ENCODE assay signal across 1 cellular context in the genomic region with DNA sequence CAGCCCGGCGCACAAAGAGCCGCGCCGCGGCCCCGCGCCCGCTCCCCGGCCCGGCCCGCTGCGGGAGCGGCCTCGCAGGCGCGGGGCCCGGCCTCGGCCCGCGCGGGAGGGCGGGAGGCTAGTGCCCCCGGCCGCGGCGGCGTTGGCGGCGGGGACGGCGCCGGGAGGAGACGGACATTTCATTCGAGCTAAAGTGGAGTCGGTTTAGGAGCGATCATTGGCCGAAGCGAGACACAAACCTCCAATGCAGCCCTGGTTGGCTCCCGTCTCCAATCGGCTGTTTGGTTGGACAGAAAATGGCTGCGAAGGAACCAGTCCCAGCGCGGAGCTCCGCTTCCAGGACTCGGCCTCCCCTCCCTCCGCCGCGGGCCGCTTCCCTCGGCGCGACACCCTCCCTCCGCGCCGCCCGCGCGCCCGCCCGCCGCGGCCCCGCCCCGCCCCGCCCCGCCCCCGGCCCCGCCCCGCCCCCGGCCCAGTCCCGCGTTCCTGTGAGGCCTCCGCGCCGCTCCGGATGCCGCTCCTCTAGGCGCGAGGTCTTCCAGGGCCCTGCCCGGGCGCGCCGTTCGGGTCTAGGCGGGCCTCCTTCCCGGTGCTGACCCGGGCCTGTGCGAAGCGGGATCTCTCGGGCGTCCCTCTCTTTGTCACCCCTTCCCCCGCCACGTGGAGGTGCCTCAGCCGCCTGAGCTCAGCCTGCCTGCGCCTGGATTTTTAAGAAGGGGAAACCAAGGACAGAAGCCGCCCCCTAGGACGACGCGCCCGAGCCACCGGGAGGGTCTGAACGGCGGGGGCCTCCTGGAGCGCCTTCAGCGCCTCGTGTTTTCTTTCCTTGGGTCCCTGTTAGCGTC.
TF ChIP-seq lines count a peak whose summit lies in the region.

A gene (minus strand): TSS at position 309 of the 845 bp plus-strand sequence. CDS start 2,757 bp downstream, outside the sequence.

TF ChIP-seq in HEK293, 187 proteins besides CTCF, POLR2A, EP300 and RAD21 (continued from another document):
- TF ChIP-seq, protein P1, sequence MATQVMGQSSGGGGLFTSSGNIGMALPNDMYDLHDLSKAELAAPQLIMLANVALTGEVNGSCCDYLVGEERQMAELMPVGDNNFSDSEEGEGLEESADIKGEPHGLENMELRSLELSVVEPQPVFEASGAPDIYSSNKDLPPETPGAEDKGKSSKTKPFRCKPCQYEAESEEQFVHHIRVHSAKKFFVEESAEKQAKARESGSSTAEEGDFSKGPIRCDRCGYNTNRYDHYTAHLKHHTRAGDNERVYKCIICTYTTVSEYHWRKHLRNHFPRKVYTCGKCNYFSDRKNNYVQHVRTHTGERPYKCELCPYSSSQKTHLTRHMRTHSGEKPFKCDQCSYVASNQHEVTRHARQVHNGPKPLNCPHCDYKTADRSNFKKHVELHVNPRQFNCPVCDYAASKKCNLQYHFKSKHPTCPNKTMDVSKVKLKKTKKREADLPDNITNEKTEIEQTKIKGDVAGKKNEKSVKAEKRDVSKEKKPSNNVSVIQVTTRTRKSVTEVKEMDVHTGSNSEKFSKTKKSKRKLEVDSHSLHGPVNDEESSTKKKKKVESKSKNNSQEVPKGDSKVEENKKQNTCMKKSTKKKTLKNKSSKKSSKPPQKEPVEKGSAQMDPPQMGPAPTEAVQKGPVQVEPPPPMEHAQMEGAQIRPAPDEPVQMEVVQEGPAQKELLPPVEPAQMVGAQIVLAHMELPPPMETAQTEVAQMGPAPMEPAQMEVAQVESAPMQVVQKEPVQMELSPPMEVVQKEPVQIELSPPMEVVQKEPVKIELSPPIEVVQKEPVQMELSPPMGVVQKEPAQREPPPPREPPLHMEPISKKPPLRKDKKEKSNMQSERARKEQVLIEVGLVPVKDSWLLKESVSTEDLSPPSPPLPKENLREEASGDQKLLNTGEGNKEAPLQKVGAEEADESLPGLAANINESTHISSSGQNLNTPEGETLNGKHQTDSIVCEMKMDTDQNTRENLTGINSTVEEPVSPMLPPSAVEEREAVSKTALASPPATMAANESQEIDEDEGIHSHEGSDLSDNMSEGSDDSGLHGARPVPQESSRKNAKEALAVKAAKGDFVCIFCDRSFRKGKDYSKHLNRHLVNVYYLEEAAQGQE (tag by site-specific recombination; IDR thresholded peaks at IDR 0.05): 0 out of 2 replicates have a peak, but pooled peaks have one; percentile 23
- TF ChIP-seq ZNF571 (tag by site-specific recombination; IDR thresholded peaks at IDR 0.05) (no peak), ZEB2 (tag by site-specific recombination; IDR thresholded peaks at IDR 0.05) (peak; percentile 70; the same call in 1 of the 2 replicates), ZIC2 (tag by site-specific recombination; IDR thresholded peaks at IDR 0.05) (no peak), SP2 (tag by site-specific recombination; IDR thresholded peaks at IDR 0.05) (peak; percentile 82), EGR2 (tag by site-specific recombination; IDR thresholded peaks at IDR 0.05; ENCODE audit: low read depth) (no peak), ZNF610 (tag by site-specific recombination; IDR thresholded peaks at IDR 0.05; ENCODE audit: borderline replicate concordance) (peak; percentile 98), KLF8 (tag by site-specific recombination; IDR thresholded peaks at IDR 0.05) (peak; percentile 76), ZNF138 (tag by site-specific recombination; IDR thresholded peaks at IDR 0.05; ENCODE audit: borderline replicate concordance) (no peak), ZFHX2 (tag by site-specific recombination; conservative IDR thresholded peaks at IDR 0.05) (no peak), ZSCAN30 (tag by site-specific recombination; IDR thresholded peaks at IDR 0.05) (0 out of 2 replicates have a peak, but pooled peaks have one; percentile 8), ZNF341 (tag by site-specific recombination; IDR thresholded peaks at IDR 0.05; ENCODE audit: low read depth) (peak; percentile 99), KLF16 (tag by site-specific recombination; IDR thresholded peaks at IDR 0.05) (0 out of 2 replicates have a peak, but pooled peaks have one; percentile 41), ZBTB17 (tag by site-specific recombination; IDR thresholded peaks at IDR 0.05) (0 out of 2 replicates have a peak, but pooled peaks have one; percentile 22), ZNF112 (tag by site-specific recombination; IDR thresholded peaks at IDR 0.05) (no peak), ZNF350 (tag by site-specific recombination; IDR thresholded peaks at IDR 0.05) (peak; percentile 91), ZBTB48 (tag by site-specific recombination; IDR thresholded peaks at IDR 0.05) (peak; percentile 68; the same call in 1 of the 2 replicates), ZBTB8A (tag by site-specific recombination; IDR thresholded peaks at IDR 0.05) (peak; percentile 47; the same call in 1 of the 2 replicates), ZNF707 (tag by site-specific recombination; IDR thresholded peaks at IDR 0.05) (no peak), YY2 (tag by site-specific recombination; IDR thresholded peaks at IDR 0.05) (0 out of 2 replicates have a peak, but pooled peaks have one; percentile 26), SP3 (tag by site-specific recombination; IDR thresholded peaks at IDR 0.05) (peak; percentile 50; the same call in 1 of the 2 replicates), ZNF132 (tag by site-specific recombination; IDR thresholded peaks at IDR 0.05; ENCODE audit: borderline replicate concordance) (no peak), HOXC10 (CRISPR knock-in tag; IDR thresholded peaks at IDR 0.05) (no peak)
- TF ChIP-seq, protein P2, sequence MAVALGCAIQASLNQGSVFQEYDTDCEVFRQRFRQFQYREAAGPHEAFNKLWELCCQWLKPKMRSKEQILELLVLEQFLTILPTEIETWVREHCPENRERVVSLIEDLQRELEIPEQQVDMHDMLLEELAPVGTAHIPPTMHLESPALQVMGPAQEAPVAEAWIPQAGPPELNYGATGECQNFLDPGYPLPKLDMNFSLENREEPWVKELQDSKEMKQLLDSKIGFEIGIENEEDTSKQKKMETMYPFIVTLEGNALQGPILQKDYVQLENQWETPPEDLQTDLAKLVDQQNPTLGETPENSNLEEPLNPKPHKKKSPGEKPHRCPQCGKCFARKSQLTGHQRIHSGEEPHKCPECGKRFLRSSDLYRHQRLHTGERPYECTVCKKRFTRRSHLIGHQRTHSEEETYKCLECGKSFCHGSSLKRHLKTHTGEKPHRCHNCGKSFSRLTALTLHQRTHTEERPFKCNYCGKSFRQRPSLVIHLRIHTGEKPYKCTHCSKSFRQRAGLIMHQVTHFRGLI (tag by site-specific recombination; IDR thresholded peaks at IDR 0.05): no peak; the same call in 1 of the 2 replicates
- TF ChIP-seq, protein P3, sequence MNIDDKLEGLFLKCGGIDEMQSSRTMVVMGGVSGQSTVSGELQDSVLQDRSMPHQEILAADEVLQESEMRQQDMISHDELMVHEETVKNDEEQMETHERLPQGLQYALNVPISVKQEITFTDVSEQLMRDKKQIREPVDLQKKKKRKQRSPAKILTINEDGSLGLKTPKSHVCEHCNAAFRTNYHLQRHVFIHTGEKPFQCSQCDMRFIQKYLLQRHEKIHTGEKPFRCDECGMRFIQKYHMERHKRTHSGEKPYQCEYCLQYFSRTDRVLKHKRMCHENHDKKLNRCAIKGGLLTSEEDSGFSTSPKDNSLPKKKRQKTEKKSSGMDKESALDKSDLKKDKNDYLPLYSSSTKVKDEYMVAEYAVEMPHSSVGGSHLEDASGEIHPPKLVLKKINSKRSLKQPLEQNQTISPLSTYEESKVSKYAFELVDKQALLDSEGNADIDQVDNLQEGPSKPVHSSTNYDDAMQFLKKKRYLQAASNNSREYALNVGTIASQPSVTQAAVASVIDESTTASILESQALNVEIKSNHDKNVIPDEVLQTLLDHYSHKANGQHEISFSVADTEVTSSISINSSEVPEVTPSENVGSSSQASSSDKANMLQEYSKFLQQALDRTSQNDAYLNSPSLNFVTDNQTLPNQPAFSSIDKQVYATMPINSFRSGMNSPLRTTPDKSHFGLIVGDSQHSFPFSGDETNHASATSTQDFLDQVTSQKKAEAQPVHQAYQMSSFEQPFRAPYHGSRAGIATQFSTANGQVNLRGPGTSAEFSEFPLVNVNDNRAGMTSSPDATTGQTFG (tag by site-specific recombination; IDR thresholded peaks at IDR 0.05; ENCODE audit: borderline replicate concordance): no peak
- TF ChIP-seq, protein P4, sequence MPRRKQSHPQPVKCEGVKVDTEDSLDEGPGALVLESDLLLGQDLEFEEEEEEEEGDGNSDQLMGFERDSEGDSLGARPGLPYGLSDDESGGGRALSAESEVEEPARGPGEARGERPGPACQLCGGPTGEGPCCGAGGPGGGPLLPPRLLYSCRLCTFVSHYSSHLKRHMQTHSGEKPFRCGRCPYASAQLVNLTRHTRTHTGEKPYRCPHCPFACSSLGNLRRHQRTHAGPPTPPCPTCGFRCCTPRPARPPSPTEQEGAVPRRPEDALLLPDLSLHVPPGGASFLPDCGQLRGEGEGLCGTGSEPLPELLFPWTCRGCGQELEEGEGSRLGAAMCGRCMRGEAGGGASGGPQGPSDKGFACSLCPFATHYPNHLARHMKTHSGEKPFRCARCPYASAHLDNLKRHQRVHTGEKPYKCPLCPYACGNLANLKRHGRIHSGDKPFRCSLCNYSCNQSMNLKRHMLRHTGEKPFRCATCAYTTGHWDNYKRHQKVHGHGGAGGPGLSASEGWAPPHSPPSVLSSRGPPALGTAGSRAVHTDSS (tag by site-specific recombination; IDR thresholded peaks at IDR 0.05): no peak
- TF ChIP-seq, protein P5, sequence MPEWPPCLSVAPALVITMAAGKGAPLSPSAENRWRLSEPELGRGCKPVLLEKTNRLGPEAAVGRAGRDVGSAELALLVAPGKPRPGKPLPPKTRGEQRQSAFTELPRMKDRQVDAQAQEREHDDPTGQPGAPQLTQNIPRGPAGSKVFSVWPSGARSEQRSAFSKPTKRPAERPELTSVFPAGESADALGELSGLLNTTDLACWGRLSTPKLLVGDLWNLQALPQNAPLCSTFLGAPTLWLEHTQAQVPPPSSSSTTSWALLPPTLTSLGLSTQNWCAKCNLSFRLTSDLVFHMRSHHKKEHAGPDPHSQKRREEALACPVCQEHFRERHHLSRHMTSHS (tag by site-specific recombination; IDR thresholded peaks at IDR 0.05): no peak
- TF ChIP-seq, protein P6, sequence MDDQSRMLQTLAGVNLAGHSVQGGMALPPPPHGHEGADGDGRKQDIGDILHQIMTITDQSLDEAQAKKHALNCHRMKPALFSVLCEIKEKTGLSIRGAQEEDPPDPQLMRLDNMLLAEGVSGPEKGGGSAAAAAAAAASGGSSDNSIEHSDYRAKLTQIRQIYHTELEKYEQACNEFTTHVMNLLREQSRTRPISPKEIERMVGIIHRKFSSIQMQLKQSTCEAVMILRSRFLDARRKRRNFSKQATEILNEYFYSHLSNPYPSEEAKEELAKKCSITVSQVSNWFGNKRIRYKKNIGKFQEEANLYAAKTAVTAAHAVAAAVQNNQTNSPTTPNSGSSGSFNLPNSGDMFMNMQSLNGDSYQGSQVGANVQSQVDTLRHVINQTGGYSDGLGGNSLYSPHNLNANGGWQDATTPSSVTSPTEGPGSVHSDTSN (CRISPR knock-in tag; IDR thresholded peaks at IDR 0.05): peak; percentile 17; the same call in 1 of the 2 replicates
- TF ChIP-seq, protein P7, sequence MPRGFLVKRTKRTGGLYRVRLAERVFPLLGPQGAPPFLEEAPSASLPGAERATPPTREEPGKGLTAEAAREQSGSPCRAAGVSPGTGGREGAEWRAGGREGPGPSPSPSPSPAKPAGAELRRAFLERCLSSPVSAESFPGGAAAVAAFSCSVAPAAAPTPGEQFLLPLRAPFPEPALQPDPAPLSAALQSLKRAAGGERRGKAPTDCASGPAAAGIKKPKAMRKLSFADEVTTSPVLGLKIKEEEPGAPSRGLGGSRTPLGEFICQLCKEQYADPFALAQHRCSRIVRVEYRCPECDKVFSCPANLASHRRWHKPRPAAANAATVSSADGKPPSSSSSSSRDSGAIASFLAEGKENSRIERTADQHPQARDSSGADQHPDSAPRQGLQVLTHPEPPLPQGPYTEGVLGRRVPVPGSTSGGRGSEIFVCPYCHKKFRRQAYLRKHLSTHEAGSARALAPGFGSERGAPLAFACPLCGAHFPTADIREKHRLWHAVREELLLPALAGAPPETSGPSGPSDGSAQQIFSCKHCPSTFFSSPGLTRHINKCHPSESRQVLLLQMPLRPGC (tag by site-specific recombination; IDR thresholded peaks at IDR 0.05): no peak
TF ChIP-seq in HEK293: peak in this region for 25.
